1 cellular context compared by ENCODE assay signal in the genomic region with DNA sequence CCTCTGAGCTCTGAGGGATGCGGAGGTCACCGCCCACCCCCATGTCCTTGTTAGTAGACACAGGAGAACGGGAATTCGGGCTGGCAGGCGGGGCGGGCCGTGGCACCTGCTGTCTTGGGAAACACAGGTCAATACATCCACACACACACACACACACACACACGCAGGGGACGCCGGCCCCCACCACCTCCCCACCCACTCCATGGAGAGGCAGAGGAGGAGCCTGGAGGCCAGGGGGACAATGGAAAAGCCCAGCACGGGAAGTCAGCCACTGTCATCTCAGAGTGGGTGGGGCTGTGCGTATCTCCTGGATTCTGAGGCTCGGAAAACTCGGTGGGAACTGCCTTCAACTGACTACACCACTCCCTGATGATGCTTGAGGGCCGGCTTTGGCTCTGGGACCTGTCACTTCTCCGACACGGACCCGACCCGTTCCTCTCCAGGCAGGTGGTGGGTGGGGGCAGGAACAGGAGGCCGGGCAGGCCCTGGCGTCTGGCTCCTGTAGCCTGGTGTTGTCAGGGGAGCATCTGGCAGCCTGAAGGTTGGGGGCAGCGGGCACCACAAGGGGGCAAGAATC.
TF ChIP-seq lines count a peak whose summit lies in the region.

No MANE protein-coding gene starts in this region.

TF ChIP-seq in HepG2, 621 proteins besides CTCF, POLR2A, EP300 and RAD21:
- TF ChIP-seq AGO2 (optimal IDR thresholded peaks at IDR 0.05; ENCODE audit: low read depth, low read length) (peak; percentile 82), ZNF432 (CRISPR knock-in tag; IDR thresholded peaks at IDR 0.05; ENCODE audit: borderline replicate concordance) (no peak)
